Comparison of ENCODE assay signal across 8 cellular contexts in genomic region chr18:76494541-76495403, GRCh38. TPM values are rescaled to one million over a fixed set of nuclear protein-coding genes. Genes with fewer than 3 reads are reported as not detected.
A peak's percentile ranks its signal among the peaks of the same experiment; 100 is the strongest.
DNase-seq lines count a peak whose midpoint lies in the region; ATAC-seq, FAIRE-seq and TF ChIP-seq lines count a peak whose summit lies in the region.

ZNF516 (minus strand) TSS chr18:76495242; CDS start chr18:76443054, 52,188 bp downstream.

- DNase-seq in SKM-1 treated with dmso at 0.1 percent for 144 hours (lab: John Stamatoyannopoulos, UW; ENCODE audit: unreplicated experiment) (peak; percentile 33), SKM-1 (lab: John Stamatoyannopoulos, UW; ENCODE audit: unreplicated experiment) (no peak), NCI-H1105 treated with DMSO at 0.1 percent for 48 hours (lab: John Stamatoyannopoulos, UW) (peak; percentile 24), cardiac septum (ENCODE audit: low spot score) (no peak), pancreas (peak in 4 of 6 donors; percentile 30 to 73 (median 40)), NK-92 (lab: John Stamatoyannopoulos, UW; ENCODE audit: unreplicated experiment) (no peak)
- DNase-seq in activated naive CD4-positive, alpha-beta T cell treated with anti-CD3 and anti-CD28 coated beads, Interleukin-2, amount 50 U/mL, for 16 hours, result peak; percentile 47

- no peaks in the 10 kb centered on the region for H3K36me3 ChIP-seq in pancreas

- H3K27me3 ChIP-seq in pancreas, result no peaks in the 10 kb centered on the region

- no peak for ATAC-seq in pancreas
- no peak for ATAC-seq in GM21360 (IDR thresholded peaks at IDR 0.05; ENCODE audit: unreplicated experiment)

- H3K9me3 ChIP-seq in pancreas, result no peaks in the 10 kb centered on the region

- no peak for TF ChIP-seq CTCF in pancreas (IDR thresholded peaks at IDR 0.05)

- intact Hi-C loops in cardiac septum (cut with DNase I), result loop anchor here (5.0 kb wide), 1 partner anchor 87 kb away; no protein-coding TSS in a partner anchor
- intact Hi-C loops in pancreas (cut with DNase I), result no loop called here

- H3K4me3 ChIP-seq in pancreas, result peak within 1 kb of the TSS; percentile 52 to 75 (median 66)

- peaks cover 0 to 7% (median 0%) of the 10 kb centered on the region in 3 donors for H3K4me1 ChIP-seq in pancreas

- no peak for FAIRE-seq in pancreas (lab: Jason Lieb, UNC)

- peak within 1 kb of the TSS; percentile 64 to 88 (median 81) for H3K27ac ChIP-seq in pancreas

- WGBS in pancreas, 2 donors, result 1% methylated on average over 62 to 108 of the region's 108 CpGs

RNA-seq across cellular contexts. Expression of gene ZNF516, which starts in this region (rescaled TPM):
- total RNA-seq in cardiac septum (14.7 TPM), pancreas (10 to 100 TPM; 10.3 to 21.3 (median 14.1) TPM)
- polyA plus RNA-seq in pancreas, result 1 to 10 TPM; 5.4 to 9.3 TPM

Comparison
In these comparisons a context has a peak if more than half of its experiments do, and no peak if none do; other contexts are left out.
1. DNase-seq: peak in SKM-1 treated with dmso at 0.1 percent for 144 hours (single experiment), NCI-H1105 treated with DMSO at 0.1 percent for 48 hours (single experiment), activated naive CD4-positive, alpha-beta T cell treated with anti-CD3 and anti-CD28 coated beads, Interleukin-2, amount 50 U/mL, for 16 hours (single experiment) and pancreas (4 of 6); none in SKM-1 (single experiment), cardiac septum (single experiment) and NK-92 (single experiment).